Comparison of ENCODE assay signal across 1 cellular context in genomic region chr10:110300486-110300986, GRCh38.
TF ChIP-seq lines count a peak whose summit lies in the region.

No MANE protein-coding gene starts in this region.

TF ChIP-seq in GM12878, 131 proteins besides CTCF, POLR2A, EP300 and RAD21 (continued from another document):
- no peak for TF ChIP-seq ZNF592 (IDR thresholded peaks at IDR 0.05)
- no peak for TF ChIP-seq BACH1 (IDR thresholded peaks at IDR 0.05; ENCODE audit: borderline replicate concordance)
- TF ChIP-seq MAX (IDR thresholded peaks at IDR 0.05; ENCODE audit: low read depth, low read length) = no peak
- TF ChIP-seq NKRF (conservative IDR thresholded peaks at IDR 0.05) = no peak
- no peak for TF ChIP-seq ATF3 (IDR thresholded peaks at IDR 0.05; ENCODE audit: borderline replicate concordance, extremely low read depth, low read depth, low read length)
- TF ChIP-seq EED (IDR thresholded peaks at IDR 0.05; ENCODE audit: low read depth) = no peak
- no peak for TF ChIP-seq SREBF1 (IDR thresholded peaks at IDR 0.05; ENCODE audit: low read length)
- TF ChIP-seq NFXL1 (IDR thresholded peaks at IDR 0.05; ENCODE audit: borderline replicate concordance) = no peak
- no peak for TF ChIP-seq ESRRA (IDR thresholded peaks at IDR 0.05; ENCODE audit: low read length)
TF ChIP-seq in GM12878: peak in this region for 0.
